1 cellular context compared by ENCODE assay signal in genomic region chr9:35790385-35791291, GRCh38.
TF ChIP-seq lines count a peak whose summit lies in the region.

No MANE protein-coding gene starts in this region.

TF ChIP-seq in K562, 482 proteins besides CTCF, POLR2A, EP300 and RAD21:
- TF ChIP-seq SMARCB1 (IDR thresholded peaks at IDR 0.05; ENCODE audit: insufficient read length, low read depth) (no peak), SMC3 (conservative IDR thresholded peaks at IDR 0.05; ENCODE audit: insufficient read depth, low read depth, low read length) (peak; percentile 64), ZNF253 (CRISPR knock-in tag; conservative IDR thresholded peaks at IDR 0.05) (no peak), ZNF830 (CRISPR knock-in tag; IDR thresholded peaks at IDR 0.05) (no peak), GATA2 (CRISPR knock-in tag; IDR thresholded peaks at IDR 0.05) (0 out of 2 replicates have a peak, but pooled peaks have one; percentile 15), CEBPB (tag; IDR thresholded peaks at IDR 0.05) (no peak), SNIP1 (IDR thresholded peaks at IDR 0.05; ENCODE audit: low read depth) (no peak), ZNF561 (CRISPR knock-in tag; conservative IDR thresholded peaks at IDR 0.05) (no peak), DEAF1 (CRISPR knock-in tag; IDR thresholded peaks at IDR 0.05) (peak; percentile 35; the same call in 1 of the 2 replicates), HNRNPL (IDR thresholded peaks at IDR 0.05; ENCODE audit: low read depth, low read length) (no peak), ZFPM2 (CRISPR knock-in tag; IDR thresholded peaks at IDR 0.05) (no peak), CC2D1A (IDR thresholded peaks at IDR 0.05) (peak; percentile 69; the same call in 1 of the 2 replicates), RBM15 (IDR thresholded peaks at IDR 0.05; ENCODE audit: insufficient read depth, low read length) (no peak), TAF9B (IDR thresholded peaks at IDR 0.05; ENCODE audit: partially characterized antibody) (no peak), TAF7 (tag; IDR thresholded peaks at IDR 0.05) (no peak), JUND (IDR thresholded peaks at IDR 0.05; ENCODE audit: borderline replicate concordance, low read depth, low read length) (0 out of 2 replicates have a peak, but pooled peaks have one; percentile 19), JUND (tag; IDR thresholded peaks at IDR 0.05; ENCODE audit: borderline replicate concordance, low read depth, low read length) (no peak), SLC30A9 (CRISPR knock-in tag; IDR thresholded peaks at IDR 0.05) (no peak), ZC3H8 (IDR thresholded peaks at IDR 0.05) (no peak), ARID2 (IDR thresholded peaks at IDR 0.05) (peak; percentile 32; the same call in 1 of the 2 replicates), ZNF41 (CRISPR knock-in tag; conservative IDR thresholded peaks at IDR 0.05) (no peak), MLLT1 (IDR thresholded peaks at IDR 0.05) (no peak), CBX5 (IDR thresholded peaks at IDR 0.05; ENCODE audit: borderline replicate concordance, low read depth) (no peak), MXI1 (IDR thresholded peaks at IDR 0.05; ENCODE audit: low read depth, low read length) (no peak), MTA3 (IDR thresholded peaks at IDR 0.05; ENCODE audit: borderline replicate concordance) (no peak), RFX7 (CRISPR knock-in tag; IDR thresholded peaks at IDR 0.05) (no peak), TFAP4 (CRISPR knock-in tag; IDR thresholded peaks at IDR 0.05; ENCODE audit: borderline replicate concordance) (no peak), FOXK2 (conservative IDR thresholded peaks at IDR 0.05 in 1 of 2, IDR thresholded peaks at IDR 0.05 in 1 of 2; ENCODE audit: low read depth in 2 of 2) (no peak), ARNT (IDR thresholded peaks at IDR 0.05) (no peak), ZNF408 (CRISPR knock-in tag; IDR thresholded peaks at IDR 0.05; ENCODE audit: low read depth) (no peak), ZNF239 (CRISPR knock-in tag; IDR thresholded peaks at IDR 0.05) (no peak), PHF20 (IDR thresholded peaks at IDR 0.05; ENCODE audit: partially characterized antibody) (no peak), ZBTB8A (IDR thresholded peaks at IDR 0.05; ENCODE audit: partially characterized antibody) (no peak), CBFA2T3 (IDR thresholded peaks at IDR 0.05) (no peak), ILF3 (IDR thresholded peaks at IDR 0.05; ENCODE audit: borderline replicate concordance) (no peak), THAP12 (CRISPR knock-in tag; IDR thresholded peaks at IDR 0.05) (no peak), ADNP (tag; IDR thresholded peaks at IDR 0.05) (no peak), RB1 (IDR thresholded peaks at IDR 0.05; ENCODE audit: low read depth) (peak; percentile 38; the same call in 1 of the 2 replicates), BCL6 (CRISPR knock-in tag; IDR thresholded peaks at IDR 0.05) (no peak), MAZ (CRISPR knock-in tag; conservative IDR thresholded peaks at IDR 0.05 in 1 of 2, IDR thresholded peaks at IDR 0.05 in 1 of 2) (no peak), ATF2 (CRISPR knock-in tag; IDR thresholded peaks at IDR 0.05) (no peak), KLF6 (CRISPR knock-in tag; IDR thresholded peaks at IDR 0.05; ENCODE audit: borderline replicate concordance) (no peak)
- TF ChIP-seq, protein P1, sequence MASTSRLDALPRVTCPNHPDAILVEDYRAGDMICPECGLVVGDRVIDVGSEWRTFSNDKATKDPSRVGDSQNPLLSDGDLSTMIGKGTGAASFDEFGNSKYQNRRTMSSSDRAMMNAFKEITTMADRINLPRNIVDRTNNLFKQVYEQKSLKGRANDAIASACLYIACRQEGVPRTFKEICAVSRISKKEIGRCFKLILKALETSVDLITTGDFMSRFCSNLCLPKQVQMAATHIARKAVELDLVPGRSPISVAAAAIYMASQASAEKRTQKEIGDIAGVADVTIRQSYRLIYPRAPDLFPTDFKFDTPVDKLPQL (IDR thresholded peaks at IDR 0.05; ENCODE audit: extremely low read depth, insufficient read length) = no peak
- TF ChIP-seq, protein P2, sequence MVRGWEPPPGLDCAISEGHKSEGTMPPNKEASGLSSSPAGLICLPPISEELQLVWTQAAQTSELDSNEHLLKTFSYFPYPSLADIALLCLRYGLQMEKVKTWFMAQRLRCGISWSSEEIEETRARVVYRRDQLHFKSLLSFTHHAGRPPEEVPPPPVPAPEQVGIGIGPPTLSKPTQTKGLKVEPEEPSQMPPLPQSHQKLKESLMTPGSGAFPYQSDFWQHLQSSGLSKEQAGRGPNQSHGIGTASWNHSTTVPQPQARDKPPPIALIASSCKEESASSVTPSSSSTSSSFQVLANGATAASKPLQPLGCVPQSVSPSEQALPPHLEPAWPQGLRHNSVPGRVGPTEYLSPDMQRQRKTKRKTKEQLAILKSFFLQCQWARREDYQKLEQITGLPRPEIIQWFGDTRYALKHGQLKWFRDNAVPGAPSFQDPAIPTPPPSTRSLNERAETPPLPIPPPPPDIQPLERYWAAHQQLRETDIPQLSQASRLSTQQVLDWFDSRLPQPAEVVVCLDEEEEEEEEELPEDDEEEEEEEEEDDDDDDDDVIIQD (CRISPR knock-in tag; IDR thresholded peaks at IDR 0.05) = no peak
- TF ChIP-seq, protein P3, sequence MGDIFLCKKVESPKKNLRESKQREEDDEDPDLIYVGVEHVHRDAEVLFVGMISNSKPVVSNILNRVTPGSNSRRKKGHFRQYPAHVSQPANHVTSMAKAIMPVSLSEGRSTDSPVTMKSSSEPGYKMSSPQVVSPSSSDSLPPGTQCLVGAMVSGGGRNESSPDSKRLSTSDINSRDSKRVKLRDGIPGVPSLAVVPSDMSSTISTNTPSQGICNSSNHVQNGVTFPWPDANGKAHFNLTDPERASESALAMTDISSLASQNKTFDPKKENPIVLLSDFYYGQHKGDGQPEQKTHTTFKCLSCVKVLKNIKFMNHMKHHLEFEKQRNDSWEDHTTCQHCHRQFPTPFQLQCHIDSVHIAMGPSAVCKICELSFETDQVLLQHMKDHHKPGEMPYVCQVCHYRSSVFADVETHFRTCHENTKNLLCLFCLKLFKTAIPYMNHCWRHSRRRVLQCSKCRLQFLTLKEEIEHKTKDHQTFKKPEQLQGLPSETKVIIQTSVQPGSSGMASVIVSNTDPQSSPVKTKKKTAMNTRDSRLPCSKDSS (IDR thresholded peaks at IDR 0.05; ENCODE audit: low read depth, partially characterized antibody) = no peak
- TF ChIP-seq, protein P4, sequence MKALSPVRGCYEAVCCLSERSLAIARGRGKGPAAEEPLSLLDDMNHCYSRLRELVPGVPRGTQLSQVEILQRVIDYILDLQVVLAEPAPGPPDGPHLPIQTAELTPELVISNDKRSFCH (CRISPR knock-in tag; IDR thresholded peaks at IDR 0.05) = no peak
- TF ChIP-seq, protein P4 (tag; IDR thresholded peaks at IDR 0.05) = no peak
